In genomic region chr6:138818496-138819194, GRCh38 we compare ENCODE assay signal across 9 cellular contexts.
DNase-seq lines count a peak whose midpoint lies in the region; ATAC-seq and TF ChIP-seq lines count a peak whose summit lies in the region.
"Had no signal": no experiment of that assay in that cellular context is flagged by ENCODE, and none has a peak within 500 bp of the region (broad histone marks: within the 10 kb centered on the region; RNA-seq: fewer than 3 reads in every experiment).

No MANE protein-coding gene starts in this region.

- peak; percentile 74 for ATAC-seq in HG02840 (IDR thresholded peaks at IDR 0.05; ENCODE audit: low FRiP score, unreplicated experiment)

- H3K36me3 ChIP-seq in effector memory CD4-positive, alpha-beta T cell (ENCODE audit: control insufficient read depth, insufficient read depth, low read length), result no peaks in the 10 kb centered on the region
- H3K36me3 ChIP-seq: thoracic aorta had no signal

- no peak for TF ChIP-seq CTCF in nephron progenitor cell (IDR thresholded peaks at IDR 0.05)

- H3K27ac ChIP-seq in effector memory CD4-positive, alpha-beta T cell (ENCODE audit: insufficient read depth, low read length, poor library complexity, severe bottlenecking), result no peak overlapping the region
- H3K27ac ChIP-seq: thoracic aorta had no signal

- no peaks in the 10 kb centered on the region for H3K27me3 ChIP-seq in effector memory CD4-positive, alpha-beta T cell (replicated peaks; ENCODE audit: control insufficient read depth, insufficient read depth, low read length, poor library complexity, severe bottlenecking)

- H3K9me3 ChIP-seq in effector memory CD4-positive, alpha-beta T cell (ENCODE audit: control insufficient read depth, low read length), result no peaks in the 10 kb centered on the region
- H3K9me3 ChIP-seq: thoracic aorta had no signal

- peak; percentile 38 to 39 for DNase-seq in activated T-cell treated with anti-CD3 and anti-CD28 coated beads, Interleukin-2, amount 50 U/mL, for 48 hours
- DNase-seq in activated T-cell treated with anti-CD3 and anti-CD28 coated beads, Interleukin-2, amount 50 U/mL, for 1 hour, result no peak
- DNase-seq in RPMI8226, result peak; percentile 4
- DNase-seq in nephron progenitor cell, result no peak
- DNase-seq in effector memory CD4-positive, alpha-beta T cell, result no peak
- no peak for DNase-seq in HUDEP-2 (lab: John Stamatoyannopoulos, UW; ENCODE audit: unreplicated experiment in 76 of 76)
- DNase-seq in NCI-H1048 (lab: John Stamatoyannopoulos, UW), result no peak

- peak overlapping the region; percentile 9 for H3K27ac Mint-ChIP-seq in nephron progenitor cell

- H3K9me3 Mint-ChIP-seq in nephron progenitor cell, result no peaks in the 10 kb centered on the region

- no peaks in the 10 kb centered on the region for H3K36me3 Mint-ChIP-seq in nephron progenitor cell (ENCODE audit: low read depth)

- H3K4me1 Mint-ChIP-seq in nephron progenitor cell, result peaks cover 43% of the 10 kb centered on the region

- H3K4me3 Mint-ChIP-seq in nephron progenitor cell, result no peak overlapping the region

- H3K27me3 Mint-ChIP-seq in nephron progenitor cell (ENCODE audit: low read depth, poor library complexity), result peaks cover 3% of the 10 kb centered on the region

- no peak overlapping the region for H3K4me3 ChIP-seq in effector memory CD4-positive, alpha-beta T cell (ENCODE audit: insufficient read depth, low read depth, low read length, poor library complexity, severe bottlenecking)
- H3K4me3 ChIP-seq: thoracic aorta had no signal

- no peaks in the 10 kb centered on the region for H3K4me1 ChIP-seq in effector memory CD4-positive, alpha-beta T cell (ENCODE audit: control insufficient read depth, insufficient read depth, low read length, poor library complexity, severe bottlenecking)

Comparison
In these comparisons a context has a peak if more than half of its experiments do, and no peak if none do; other contexts are left out.
1. DNase-seq: peak in activated T-cell treated with anti-CD3 and anti-CD28 coated beads, Interleukin-2, amount 50 U/mL, for 48 hours (2 of 2) and RPMI8226 (single experiment); none in activated T-cell treated with anti-CD3 and anti-CD28 coated beads, Interleukin-2, amount 50 U/mL, for 1 hour (single experiment), nephron progenitor cell (single experiment), effector memory CD4-positive, alpha-beta T cell (0 of 3), HUDEP-2 (0 of 76) and NCI-H1048 (single experiment).